In genomic region chr6:32148722-32149576, GRCh38 we compare ENCODE assay signal across 8 cellular contexts. TPM values are rescaled to one million over a fixed set of nuclear protein-coding genes. Genes with fewer than 3 reads are reported as not detected.
DNase-seq lines count a peak whose midpoint lies in the region; ATAC-seq and TF ChIP-seq lines count a peak whose summit lies in the region.

No MANE protein-coding gene starts in this region.

- H3K4me3 Mint-ChIP-seq in endothelial cell (ENCODE audit: unreplicated experiment), result peak overlapping the region; percentile 82

- WGBS in ovary, 3 donors, result 73 to 78% (median 77%) methylated on average over 64 of the region's 64 CpGs
- WGBS in transverse colon (ENCODE audit: low coverage in 1 of 2), 2 donors, result 50 to 74% methylated on average over 34 to 64 of the region's 64 CpGs

- H3K27me3 Mint-ChIP-seq in endothelial cell (ENCODE audit: unreplicated experiment), result peaks cover 23% of the 10 kb centered on the region

- H3K27ac Mint-ChIP-seq in endothelial cell (ENCODE audit: unreplicated experiment), result no peak overlapping the region

- no TSS peak for BruUV-seq in PC-9 (replicated peaks; lab: Mats Ljungman, UMichigan)

- POLR2A ChIA-PET in PC-9 (lab: Charles Lee; ENCODE audit: unreplicated experiment), result no interaction called here

- TF ChIP-seq EP300 in ovary (IDR thresholded peaks at IDR 0.05) (no peak), transverse colon (IDR thresholded peaks at IDR 0.05; ENCODE audit: low read depth) (no peak)

- no peak overlapping the region for H3K4me2 ChIP-seq in PC-9

- H3K9me3 ChIP-seq in ES-I3 (ENCODE audit: control insufficient read depth, insufficient read depth, low read length) (no peaks in the 10 kb centered on the region), ovary (no peaks in the 10 kb centered on the region), transverse colon (no peaks in the 10 kb centered on the region), PC-9 (ENCODE audit: insufficient read depth, low read depth) (no peaks in the 10 kb centered on the region)

- H3K4me1 ChIP-seq in ES-I3 (ENCODE audit: insufficient read depth, low read length), result peaks cover 25% of the 10 kb centered on the region
- H3K4me1 ChIP-seq in ovary (ENCODE audit: insufficient read depth), result peaks cover 3% of the 10 kb centered on the region
- H3K4me1 ChIP-seq in transverse colon, result peaks cover 0 to 32% (median 28%) of the 10 kb centered on the region in 4 donors
- peaks cover 34% of the 10 kb centered on the region for H3K4me1 ChIP-seq in PC-9 (replicated peaks; ENCODE audit: insufficient read depth)

- CTCF ChIA-PET in PC-9 (lab: Charles Lee), result no interaction called here

- DNase-seq in activated CD8-positive, alpha-beta memory T cell treated with anti-CD3 and anti-CD28 coated beads for 1 hour (ENCODE audit: extremely low read depth in 1 of 2, low read depth in 1 of 2), result peak; percentile 25 to 45
- DNase-seq in endothelial cell (ENCODE audit: low spot score), result peak; percentile 69
- DNase-seq in ovary, result peak in 4 of 5 donors; percentile 61 to 73 (median 64)
- peak; percentile 58 for DNase-seq in transverse colon
- DNase-seq in PC-9, result no peak
- DNase-seq in NK-92 treated with Interleukin-12 subunit alpha and Interleukin-12 subunit beta, amount 100 ng/mL, for 24 hours (lab: John Stamatoyannopoulos, UW), result no peak

- no peaks in the 10 kb centered on the region for H3K9me2 ChIP-seq in PC-9 (ENCODE audit: insufficient read depth)

- H3K36me3 ChIP-seq in ES-I3 (ENCODE audit: insufficient read depth, low read length), result no peaks in the 10 kb centered on the region
- no peaks in the 10 kb centered on the region for H3K36me3 ChIP-seq in ovary
- H3K36me3 ChIP-seq in transverse colon, result no peaks in the 10 kb centered on the region
- H3K36me3 ChIP-seq in PC-9 (ENCODE audit: low read depth), result no peaks in the 10 kb centered on the region

- intact Hi-C loops in ovary (cut with DNase I) (no loop called here), transverse colon (cut with DNase I; ENCODE audit: low total_unique reads) (no loop called here), PC-9 (cut with micrococcal nuclease; ENCODE audit: unreplicated experiment) (no loop called here)

- no peaks in the 10 kb centered on the region for H3K27me3 ChIP-seq in ovary
- H3K27me3 ChIP-seq in transverse colon, result peaks cover 13% of the 10 kb centered on the region
- no peaks in the 10 kb centered on the region for H3K27me3 ChIP-seq in PC-9 (ENCODE audit: insufficient read depth, low read depth)

- TF ChIP-seq POLR2A in ovary (IDR thresholded peaks at IDR 0.05) (no peak), transverse colon (IDR thresholded peaks at IDR 0.05) (no peak)

- H4K20me1 ChIP-seq in PC-9 (ENCODE audit: insufficient read depth), result no peaks in the 10 kb centered on the region

- no peaks in the 10 kb centered on the region for H3K9me3 Mint-ChIP-seq in endothelial cell (ENCODE audit: unreplicated experiment)

- H3K4me1 Mint-ChIP-seq in endothelial cell (ENCODE audit: unreplicated experiment), result peaks cover 36% of the 10 kb centered on the region

- H3K9ac ChIP-seq in ES-I3 (ENCODE audit: low read depth, low read length), result peak overlapping the region; percentile 63; the same call in 1 of the 2 replicates

- H3K27ac ChIP-seq in ovary (no peak overlapping the region), transverse colon (no peak overlapping the region), PC-9 (no peak overlapping the region)

- peaks cover 7% of the 10 kb centered on the region for H3K36me3 Mint-ChIP-seq in endothelial cell (ENCODE audit: low read depth, unreplicated experiment)

- in situ Hi-C loops in transverse colon (cut with MboI; ENCODE audit: low pct_ligation_motif_present in 1 of 4, low pct_unique_long_range_greater_than_20kb in 1 of 4, low sequenced_read_pairs in 3 of 4), result no loop called here

- H3K4me3 ChIP-seq in ovary (no peak overlapping the region), transverse colon (peak overlapping the region in 3 of 4 donors; percentile 14 to 38 (median 19)), PC-9 (no peak overlapping the region)

- TF ChIP-seq CTCF in endothelial cell (IDR thresholded peaks at IDR 0.05; ENCODE audit: unreplicated experiment) (no peak), ovary (IDR thresholded peaks at IDR 0.05) (no peak), transverse colon (IDR thresholded peaks at IDR 0.05) (peak in 1 of 5 experiments; percentile 8), PC-9 (conservative IDR thresholded peaks at IDR 0.05) (no peak)

- peaks cover 13% of the 10 kb centered on the region for H3K79me2 ChIP-seq in PC-9 (ENCODE audit: low read depth)

- H3F3A ChIP-seq in PC-9 (ENCODE audit: insufficient read depth, low read depth), result peaks cover 35% of the 10 kb centered on the region; the same call in 1 of the 2 replicates

- no peak overlapping the region for H2AFZ ChIP-seq in PC-9

- no peak for ATAC-seq in HG03159 (IDR thresholded peaks at IDR 0.05; ENCODE audit: unreplicated experiment)

RNA-seq across cellular contexts. Expression of gene PRRT1, which starts 2.8 kb away (rescaled TPM):
- total RNA-seq in endothelial cell (ENCODE audit: unreplicated experiment) (2.1 TPM), ovary (10 to 100 TPM in 5 of 7 donors, 1 to 10 TPM in 2; 2.4 to 44.1 (median 28.0) TPM), transverse colon (1 to 10 TPM in 2 of 4 donors, not detected in 2; 2.4 to 2.7 TPM), PC-9 (2021) (12.6 and 15.9 TPM in 2 replicates)
- polyA plus RNA-seq in ovary, result 10 to 100 TPM; 16.3 to 27.7 TPM

RNA-seq across cellular contexts. Expression of gene PPT2, which starts 5.0 kb away (rescaled TPM):
- total RNA-seq in endothelial cell (ENCODE audit: unreplicated experiment) (44.4 TPM), ovary (10 to 100 TPM; 33.5 to 63.9 (median 43.9) TPM), transverse colon (10 to 100 TPM; 13.1 to 80.0 (median 28.1) TPM), PC-9 (2021) (38.2 and 42.5 TPM in 2 replicates)
- 10 to 100 TPM; 34.4 to 53.1 TPM for polyA plus RNA-seq in ovary

RNA-seq across cellular contexts. Expression of gene EGFL8, which starts 15.4 kb away (rescaled TPM):
- 37.4 TPM for total RNA-seq in endothelial cell (ENCODE audit: unreplicated experiment)
- total RNA-seq in ovary, result 10 to 100 TPM; 11.8 to 47.3 (median 36.8) TPM
- polyA plus RNA-seq in ovary, result 10 to 100 TPM; 29.8 to 36.7 TPM
- total RNA-seq in transverse colon, result 10 to 100 TPM in 3 of 4 donors, 1 to 10 TPM in 1; 2.6 to 79.4 (median 16.2) TPM
- total RNA-seq in PC-9 (2021), result 23.3 and 26.0 TPM in 2 replicates

RNA-seq across cellular contexts. Expression of gene FKBPL, which starts 18.9 kb away (rescaled TPM):
- total RNA-seq in endothelial cell (ENCODE audit: unreplicated experiment) (5.2 TPM), ovary (1 to 10 TPM; 1.7 to 4.6 (median 4.1) TPM), transverse colon (1 to 10 TPM in 2 of 4 donors, not detected in 2; 3.0 to 3.3 TPM), PC-9 (2021) (11.6 and 12.6 TPM in 2 replicates)
- polyA plus RNA-seq in ovary, result 1 to 10 TPM; 4.2 to 5.5 TPM

RNA-seq across cellular contexts. Expression of gene ATF6B, which starts 20.9 kb away (rescaled TPM):
- total RNA-seq in endothelial cell (ENCODE audit: unreplicated experiment) (72.9 TPM), ovary (100 to 1,000 TPM in 1 of 7 donors, 10 to 100 TPM in 6; 27.8 to 100 (median 84.5) TPM), transverse colon (100 to 1,000 TPM in 2 of 4 donors, 10 to 100 TPM in 2; 59.0 to 139 (median 98.5) TPM), PC-9 (2021) (87.2 and 102 TPM in 2 replicates)
- 10 to 100 TPM; 37.9 to 70.3 TPM for polyA plus RNA-seq in ovary

Comparison
In these comparisons a context has a peak if more than half of its experiments do, and no peak if none do; other contexts are left out.
1. DNase-seq: peak in activated CD8-positive, alpha-beta memory T cell treated with anti-CD3 and anti-CD28 coated beads for 1 hour (2 of 2), endothelial cell (single experiment), ovary (4 of 5) and transverse colon (single experiment); none in PC-9 (0 of 2) and NK-92 treated with Interleukin-12 subunit alpha and Interleukin-12 subunit beta, amount 100 ng/mL, for 24 hours (single experiment).
2. H3K4me3 ChIP-seq: peak in transverse colon (3 of 4); none in ovary (single experiment) and PC-9 (single experiment).